In genomic region chr6:41786451-41787218, GRCh38 we compare ENCODE assay signal across 1 cellular context.
TF ChIP-seq lines count a peak whose summit lies in the region.

No MANE protein-coding gene starts in this region.

TF ChIP-seq in PFSK-1, 5 proteins besides CTCF, POLR2A, EP300 and RAD21 (continued from another document):
- TF ChIP-seq FOXP2 (optimal IDR thresholded peaks at IDR 0.05; ENCODE audit: borderline replicate concordance, extremely low read depth, extremely low read length, insufficient read depth) (no peak), TAF1 (IDR thresholded peaks at IDR 0.05; ENCODE audit: borderline replicate concordance, insufficient read depth, low read length) (peak; percentile 58; the same call in 1 of the 2 replicates), SIN3A (IDR thresholded peaks at IDR 0.05; ENCODE audit: borderline replicate concordance, insufficient read depth, low read length) (no peak)
TF ChIP-seq in PFSK-1: peak in this region for 1.
